In the genomic region with DNA sequence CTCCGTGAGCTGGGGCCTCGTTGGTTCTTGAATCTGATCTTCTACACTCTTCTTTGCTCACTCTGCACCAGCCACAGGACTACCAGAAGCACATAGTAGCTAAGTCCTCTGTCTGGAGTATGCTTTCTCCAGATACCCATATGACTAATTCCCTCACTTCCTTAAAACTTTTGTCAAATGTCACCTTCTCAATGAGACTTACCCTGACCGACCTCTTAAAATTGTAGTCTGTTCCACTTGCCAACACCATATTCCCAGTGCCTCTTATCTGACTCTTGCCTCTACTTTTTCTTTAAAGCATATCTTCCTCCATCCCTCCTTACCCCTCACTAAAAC, we compare ENCODE assay signal across 21 cellular contexts. TPM values are rescaled to one million over a fixed set of nuclear protein-coding genes. Genes with fewer than 3 reads are reported as not detected.
DNase-seq lines count a peak whose midpoint lies in the region; ATAC-seq and TF ChIP-seq lines count a peak whose summit lies in the region.
"Had no signal": no experiment of that assay in that cellular context is flagged by ENCODE, and none has a peak within 500 bp of the region (broad histone marks: within the 10 kb centered on the region; RNA-seq: fewer than 3 reads in every experiment).

No MANE protein-coding gene starts in this region.

- 88% methylated on average over 3 of the region's 3 CpGs for WGBS in hepatocyte (ENCODE audit: low lambda C conversion rate, missing lambda C conversion rate)

- no peaks in the 10 kb centered on the region for H3K27me3 ChIP-seq in hepatocyte
- H3K27me3 ChIP-seq: Peyer's patch had no signal

- peak overlapping the region; percentile 24 for H3K27ac ChIP-seq in hepatocyte
- H3K27ac ChIP-seq: Peyer's patch had no signal

- H3K4me3 ChIP-seq in hepatocyte: no peak overlapping the region
- H3K4me3 ChIP-seq: Peyer's patch had no signal

- peak; percentile 16 for DNase-seq in NOMO-1 treated with DMSO at 0.1 percent for 48 hours (lab: John Stamatoyannopoulos, UW; ENCODE audit: unreplicated experiment)
- no peak for DNase-seq in NOMO-1 treated with dmso at 0.1 percent for 144 hours (lab: John Stamatoyannopoulos, UW; ENCODE audit: unreplicated experiment)
- no peak for DNase-seq in hepatocyte (ENCODE audit: low spot score)
- no peak for DNase-seq in germinal center (ENCODE audit: low spot score)
- no peak for DNase-seq in COR-L47 (lab: John Stamatoyannopoulos, UW)
- DNase-seq in KG1 (lab: John Stamatoyannopoulos, UW): no peak
- DNase-seq: CD8-positive, alpha-beta T cell; DND-41; GDM1; H9; IMR-90; NCI-H146; NCI-H2081; NCI-H510A treated with DMSO at 0.1 percent for 48 hours; NCI-H82; Peyer's patch had no signal

- H3K9me3 ChIP-seq in hepatocyte (ENCODE audit: low read depth): no peaks in the 10 kb centered on the region
- H3K9me3 ChIP-seq: Peyer's patch had no signal

- no peaks in the 10 kb centered on the region for H3K9me2 ChIP-seq in hepatocyte (replicated peaks; ENCODE audit: insufficient read depth)

- H3K79me2 ChIP-seq in hepatocyte: peaks cover 84% of the 10 kb centered on the region

- ATAC-seq in HG03175 (IDR thresholded peaks at IDR 0.05; ENCODE audit: unreplicated experiment) (peak; percentile 60), HG03457 (IDR thresholded peaks at IDR 0.05; ENCODE audit: unreplicated experiment) (no peak)
- ATAC-seq: CD8-positive, alpha-beta T cell; Right ventricle myocardium inferior had no signal

- peaks cover 17% of the 10 kb centered on the region for H3K4me1 ChIP-seq in hepatocyte (ENCODE audit: insufficient read depth)
- H3K4me1 ChIP-seq: Peyer's patch had no signal

- H4K20me1 ChIP-seq in hepatocyte (ENCODE audit: insufficient read depth, poor library complexity, severe bottlenecking): no peaks in the 10 kb centered on the region

- no peak overlapping the region for H2AFZ ChIP-seq in hepatocyte

- H3K4me2 ChIP-seq in hepatocyte: no peak overlapping the region

- TF ChIP-seq CTCF in hepatocyte (IDR thresholded peaks at IDR 0.05; ENCODE audit: poor library complexity): no peak

- H3K36me3 ChIP-seq in hepatocyte (replicated peaks; ENCODE audit: insufficient read depth, low read depth): no peaks in the 10 kb centered on the region
- H3K36me3 ChIP-seq: Peyer's patch had no signal

RNA-seq across cellular contexts. Expression of a gene that starts 10.0 kb away (rescaled TPM):
- total RNA-seq in hepatocyte: 154 and 158 TPM in 2 replicates
- 90.4 and 107 TPM in 2 replicates for polyA plus RNA-seq in hepatocyte
- total RNA-seq: A172; CD8-positive, alpha-beta T cell; HT1080 had no signal
